In genomic region chr16:87822571-87822970, GRCh38 we compare ENCODE assay signal across 16 cellular contexts. TPM values are rescaled to one million over a fixed set of nuclear protein-coding genes. Genes with fewer than 3 reads are reported as not detected.
DNase-seq lines count a peak whose midpoint lies in the region; ATAC-seq, FAIRE-seq and TF ChIP-seq lines count a peak whose summit lies in the region.
"Had no signal": no experiment of that assay in that cellular context is flagged by ENCODE, and none has a peak within 500 bp of the region (broad histone marks: within the 10 kb centered on the region; RNA-seq: fewer than 3 reads in every experiment).

No MANE protein-coding gene starts in this region.

- H3K36me3 ChIP-seq in Karpas-422 (ENCODE audit: insufficient read depth, low read length) (no peaks in the 10 kb centered on the region; the same call in 1 of the 2 replicates), H1 (ENCODE audit: control insufficient read depth in 2 of 4, insufficient read depth in 4 of 4, low read length in 3 of 4) (no peaks in the 10 kb centered on the region), neural progenitor cell (no peaks in the 10 kb centered on the region)
- H3K36me3 ChIP-seq: ovary had no signal

- H3K4ac ChIP-seq in H1 (replicated peaks; ENCODE audit: insufficient read length, low read depth, low read length): no peak overlapping the region

- peak overlapping the region; percentile 19; the same call in 1 of the 2 replicates for H4K8ac ChIP-seq in H1 (ENCODE audit: extremely low read depth, insufficient read depth, low read length)

- H2BK12ac ChIP-seq in H1 (ENCODE audit: low read depth, low read length): peak overlapping the region; percentile 35; the same call in 1 of the 2 replicates

- no peak overlapping the region for H4K5ac ChIP-seq in H1 (ENCODE audit: insufficient read length, low read depth, low read length)

- H3K18ac ChIP-seq in H1 (ENCODE audit: extremely low read depth, low read length): peak overlapping the region; percentile 24; the same call in 1 of the 2 replicates

- TF ChIP-seq CTCF in H1 (IDR thresholded peaks at IDR 0.05; ENCODE audit: control extremely low read depth in 1 of 3, insufficient read depth in 1 of 3, low read depth in 1 of 3, low read length in 3 of 3) (no peak), neural progenitor cell (IDR thresholded peaks at IDR 0.05) (no peak)

- no peak overlapping the region for H3K23ac ChIP-seq in H1 (ENCODE audit: insufficient read length)

- H3K9me2 ChIP-seq in Karpas-422 (replicated peaks; ENCODE audit: insufficient read depth, low read length): no peaks in the 10 kb centered on the region

- H3K36me3 Mint-ChIP-seq in neural progenitor cell: no peaks in the 10 kb centered on the region
- no peaks in the 10 kb centered on the region for H3K36me3 Mint-ChIP-seq in natural killer cell treated with Interleukin-12 subunit alpha and Interleukin-12 subunit beta and Interleukin-15 and Interleukin-18, amount 100 ng/mL, for 72 hours

- WGBS in H1 (ENCODE audit: extremely low coverage in 1 of 2, insufficient coverage in 1 of 2, insufficient read length in 1 of 2, insufficient replicate concordance in 2 of 2, low coverage in 1 of 2, low lambda C conversion rate in 2 of 2, missing lambda C conversion rate in 1 of 2), 2 experiments: 68% methylated on average over 22 of the region's 22 CpGs; no CpG with 5 or more reads in 1 of the 2 experiments

- ATAC-seq in natural killer cell treated with Interleukin-12 subunit alpha and Interleukin-12 subunit beta and Interleukin-15 and Interleukin-18, amount 100 ng/mL, for 72 hours: no peak
- ATAC-seq: body of pancreas; stimulated activated naive CD8-positive, alpha-beta T cell treated with anti-CD3 and anti-CD28 coated beads, Interleukin-15, amount 100 ng/mL, for 72 hours had no signal

- H2AFZ ChIP-seq in Karpas-422 (ENCODE audit: low read length) (no peak overlapping the region), H1 (ENCODE audit: low read length) (no peak overlapping the region), neural progenitor cell (replicated peaks) (no peak overlapping the region)

- H3K4me1 Mint-ChIP-seq in neural progenitor cell: peaks cover 51% of the 10 kb centered on the region
- peaks cover 0 to 2% of the 10 kb centered on the region in 2 donors for H3K4me1 Mint-ChIP-seq in natural killer cell treated with Interleukin-12 subunit alpha and Interleukin-12 subunit beta and Interleukin-15 and Interleukin-18, amount 100 ng/mL, for 72 hours (ENCODE audit: low read depth in 2 of 2)

- no peak overlapping the region for H3K56ac ChIP-seq in H1 (replicated peaks; ENCODE audit: insufficient read length, low read depth, low read length)

- no peaks in the 10 kb centered on the region for H3K27me3 ChIP-seq in Karpas-422 (ENCODE audit: low read length)
- H3K27me3 ChIP-seq in H1 (replicated peaks in 1 of 4; ENCODE audit: control insufficient read depth in 3 of 4, extremely low read depth in 1 of 4, insufficient read depth in 3 of 4, low read length in 3 of 4): no peaks in the 10 kb centered on the region
- H3K27me3 ChIP-seq in neural progenitor cell: no peaks in the 10 kb centered on the region
- H3K27me3 ChIP-seq: body of pancreas, ovary had no signal

- no peak for FAIRE-seq in H1 (lab: Jason Lieb, UNC)
- FAIRE-seq: frontal cortex had no signal

- no peak overlapping the region for H3K14ac ChIP-seq in H1 (ENCODE audit: insufficient read length)

- DNase-seq in D341Med (ENCODE audit: low spot score) (peak; percentile 86), Karpas-422 (peak; percentile 44), H1 (ENCODE audit: low read depth in 1 of 2, low spot score in 2 of 2) (no peak), neural progenitor cell (ENCODE audit: low spot score) (peak; percentile 88), NCI-H345 (lab: John Stamatoyannopoulos, UW) (no peak), NCI-H146 treated with DMSO at 0.1 percent for 48 hours (lab: John Stamatoyannopoulos, UW; ENCODE audit: unreplicated experiment) (no peak), epidermal melanocyte (ENCODE audit: insufficient read length, low spot score) (no peak)
- DNase-seq in natural killer cell treated with Interleukin-12 subunit alpha and Interleukin-12 subunit beta and Interleukin-15 and Interleukin-18, amount 100 ng/mL, for 72 hours (ENCODE audit: low spot score): no peak
- DNase-seq: activated gamma-delta T cell treated with Interleukin-2 at 50 U/mL for 16 hours; body of pancreas; DND-41; NCI-H1048; NCI-H2171; ovary; stimulated activated naive CD8-positive, alpha-beta T cell treated with anti-CD3 and anti-CD28 coated beads, Interleukin-15, amount 100 ng/mL, for 72 hours had no signal

- H3K27ac ChIP-seq in Karpas-422 (ENCODE audit: low read length) (no peak overlapping the region), H1 (ENCODE audit: low read depth, low read length) (no peak overlapping the region), neural progenitor cell (no peak overlapping the region)
- H3K27ac ChIP-seq: body of pancreas, ovary had no signal

- no peak for TF ChIP-seq EP300 in H1 (IDR thresholded peaks at IDR 0.05; ENCODE audit: borderline replicate concordance in 1 of 2, low read depth in 2 of 2, low read length in 2 of 2)

- POLR2A ChIA-PET in H1 (lab: Charles Lee; ENCODE audit: partially characterized antibody): interaction anchor here (0.7 to 12.6 kb wide), 15 partner anchors 9 to 52 kb away, joined by 3 to 117 read pairs (median 3); partner anchors contain the start of gene SLC7A5

- H2BK5ac ChIP-seq in H1 (ENCODE audit: low read depth, low read length): peak overlapping the region; percentile 14; the same call in 1 of the 2 replicates

- H2BK20ac ChIP-seq in H1 (ENCODE audit: low read length): peak overlapping the region; percentile 98; the same call in 1 of the 2 replicates

- H3K27ac Mint-ChIP-seq in neural progenitor cell: peak overlapping the region; percentile 98
- peak overlapping the region in 1 of 2 donors; percentile 57 for H3K27ac Mint-ChIP-seq in natural killer cell treated with Interleukin-12 subunit alpha and Interleukin-12 subunit beta and Interleukin-15 and Interleukin-18, amount 100 ng/mL, for 72 hours

- H3K79me1 ChIP-seq in H1 (ENCODE audit: low read depth, low read length): no peaks in the 10 kb centered on the region

- H3K23me2 ChIP-seq in H1 (ENCODE audit: low read depth, low read length): no peaks in the 10 kb centered on the region

- H4K20me1 ChIP-seq in Karpas-422 (ENCODE audit: insufficient read depth, low read depth, low read length) (peaks cover 3% of the 10 kb centered on the region; the same call in 1 of the 2 replicates), H1 (replicated peaks in 1 of 2; ENCODE audit: control insufficient read depth in 1 of 2, insufficient read depth in 2 of 2, low read length in 2 of 2) (no peaks in the 10 kb centered on the region), neural progenitor cell (ENCODE audit: low read depth) (peaks cover 13% of the 10 kb centered on the region)

- peaks cover 11% of the 10 kb centered on the region for H3K27me3 Mint-ChIP-seq in neural progenitor cell (ENCODE audit: insufficient read depth, low read depth)
- no peaks in the 10 kb centered on the region for H3K27me3 Mint-ChIP-seq in natural killer cell treated with Interleukin-12 subunit alpha and Interleukin-12 subunit beta and Interleukin-15 and Interleukin-18, amount 100 ng/mL, for 72 hours
- H3K27me3 Mint-ChIP-seq: stimulated activated naive CD8-positive, alpha-beta T cell treated with anti-CD3 and anti-CD28 coated beads, Interleukin-15, amount 100 ng/mL, for 72 hours had no signal

- H2BK120ac ChIP-seq in H1 (replicated peaks; ENCODE audit: low read depth, low read length): no peak overlapping the region

- H2AK5ac ChIP-seq in H1 (ENCODE audit: low read depth, low read length): no peak overlapping the region

- H3K4me3 Mint-ChIP-seq in neural progenitor cell: peak overlapping the region; percentile 71
- H3K4me3 Mint-ChIP-seq in natural killer cell treated with Interleukin-12 subunit alpha and Interleukin-12 subunit beta and Interleukin-15 and Interleukin-18, amount 100 ng/mL, for 72 hours: no peak overlapping the region

- H3K9ac ChIP-seq in Karpas-422 (ENCODE audit: low read length) (no peak overlapping the region), H1 (replicated peaks in 1 of 4; ENCODE audit: extremely low read depth in 1 of 4, low read depth in 3 of 4, low read length in 3 of 4) (no peak overlapping the region), neural progenitor cell (no peak overlapping the region)

- H3K4me2 ChIP-seq in Karpas-422 (ENCODE audit: low read depth, low read length, poor library complexity, severe bottlenecking) (no peak overlapping the region), H1 (ENCODE audit: insufficient read depth in 1 of 2, low read depth in 2 of 2, low read length in 2 of 2) (peak overlapping the region; percentile 2 to 7; a peak in 1 of 4 replicates), neural progenitor cell (peak overlapping the region; percentile 64)

- peaks cover 9% of the 10 kb centered on the region; the same call in 1 of the 2 replicates for H3K9me3 ChIP-seq in Karpas-422 (ENCODE audit: low read length)
- no peaks in the 10 kb centered on the region for H3K9me3 ChIP-seq in H1 (ENCODE audit: insufficient read depth in 2 of 2, low read depth in 1 of 2, low read length in 1 of 2)
- H3K9me3 ChIP-seq in neural progenitor cell (ENCODE audit: low read depth): no peaks in the 10 kb centered on the region
- H3K9me3 ChIP-seq: ovary had no signal

- peaks cover 7% of the 10 kb centered on the region for H3K9me3 Mint-ChIP-seq in neural progenitor cell
- H3K9me3 Mint-ChIP-seq in natural killer cell treated with Interleukin-12 subunit alpha and Interleukin-12 subunit beta and Interleukin-15 and Interleukin-18, amount 100 ng/mL, for 72 hours: no peaks in the 10 kb centered on the region

- H3F3A ChIP-seq in neural progenitor cell (ENCODE audit: low read depth): peaks cover 28% of the 10 kb centered on the region

- no peak for TF ChIP-seq POLR2A in H1 (IDR thresholded peaks at IDR 0.05; ENCODE audit: control extremely low read depth in 1 of 2, low read depth in 2 of 2, low read length in 2 of 2)

- H3K4me1 ChIP-seq in Karpas-422 (ENCODE audit: low read length) (peaks cover 24% of the 10 kb centered on the region), H1 (replicated peaks in 1 of 4; ENCODE audit: control insufficient read depth in 3 of 4, insufficient read depth in 4 of 4, low read length in 3 of 4) (peaks cover 15 to 53% (median 41%) of the 10 kb centered on the region in 4 experiments), neural progenitor cell (peaks cover 61% of the 10 kb centered on the region)
- H3K4me1 ChIP-seq: body of pancreas had no signal

- H3K79me2 ChIP-seq in Karpas-422 (ENCODE audit: low read length) (no peaks in the 10 kb centered on the region), H1 (ENCODE audit: control insufficient read depth in 1 of 2, insufficient read depth in 2 of 2, low read length in 2 of 2) (no peaks in the 10 kb centered on the region), neural progenitor cell (ENCODE audit: low read depth) (no peaks in the 10 kb centered on the region)

- peak overlapping the region; percentile 16 for H4K91ac ChIP-seq in H1 (replicated peaks; ENCODE audit: insufficient read length, low read length)

- H3K4me3 ChIP-seq in Karpas-422 (ENCODE audit: low read length) (no peak overlapping the region), H1 (ENCODE audit: extremely low read depth in 1 of 4, insufficient read depth in 2 of 4, low read depth in 3 of 4, low read length in 4 of 4) (no peak overlapping the region; a peak in 1 of 8 replicates), neural progenitor cell (peak overlapping the region; percentile 16)
- H3K4me3 ChIP-seq: body of pancreas, ovary had no signal

- no peak overlapping the region for H2BK15ac ChIP-seq in H1 (ENCODE audit: low read length)

- TF ChIP-seq RAD21 in H1 (IDR thresholded peaks at IDR 0.05 in 1 of 2, conservative IDR thresholded peaks at IDR 0.05 in 1 of 2; ENCODE audit: low read depth in 2 of 2, low read length in 2 of 2): no peak

- CTCF ChIA-PET in H1 (lab: Charles Lee; ENCODE audit: partially characterized antibody): interaction anchor here (0.6 to 8.9 kb wide), 8 partner anchors 10 to 52 kb away, joined by 3 to 74 read pairs (median 5); no protein-coding TSS in a partner anchor

RNA-seq across cellular contexts. Expression of gene SLC7A5, which starts 46.7 kb away (rescaled TPM):
- 163 and 177 TPM in 2 replicates for total RNA-seq in Karpas-422 (2014; rRNA removed; shearing (Covaris generic); ENCODE audit: low replicate concordance)
- total RNA-seq in H1 (2021; fragmentation: NEBNext Ultra II Directional; extraction: Animal tissue kit (Norgen Biotek cat#: 25700)): 327 and 341 TPM in 2 replicates
- polyA plus RNA-seq in H1 (2011; rRNA removed): 68.2 and 161 TPM in 2 replicates
- polyA plus RNA-seq in H1 (2011; cell fraction: cytosol; rRNA removed): 65.1 TPM
- polyA plus RNA-seq in H1 (2011; cell fraction: nucleus; rRNA removed): 122 TPM
- polyA plus RNA-seq in H1 (2012, experiment 1 of 2): 126 to 176 TPM (median 151 TPM) in 4 replicates
- polyA plus RNA-seq in H1 (2012, experiment 2 of 2): 202 TPM
- polyA plus RNA-seq in H1 (2013, experiment 1 of 2): 316 TPM
- 381 TPM for polyA plus RNA-seq in H1 (2013, experiment 2 of 2)
- polyA minus RNA-seq in H1 (2011; rRNA and poly(A)+ RNA removed): 34.4 and 63.7 TPM in 2 replicates
- polyA minus RNA-seq in H1 (2011; cell fraction: cytosol; rRNA and poly(A)+ RNA removed): 84.2 TPM
- polyA minus RNA-seq in H1 (2011; cell fraction: nucleus; rRNA and poly(A)+ RNA removed): 42.4 TPM
- total RNA-seq in neural progenitor cell (ENCODE audit: low replicate concordance): 2.8 and 8.8 TPM in 2 replicates
- total RNA-seq in natural killer cell treated with Interleukin-12 subunit alpha and Interleukin-12 subunit beta and Interleukin-15 and Interleukin-18, amount 100 ng/mL, for 72 hours: 100 to 1,000 TPM; 142 to 348 TPM

RNA-seq across cellular contexts. Expression of gene KLHDC4, which starts 56.8 kb away (rescaled TPM):
- total RNA-seq in Karpas-422 (2014; rRNA removed; shearing (Covaris generic); ENCODE audit: low replicate concordance): 21.1 and 30.1 TPM in 2 replicates
- 55.6 and 63.9 TPM in 2 replicates for total RNA-seq in H1 (2021; fragmentation: NEBNext Ultra II Directional; extraction: Animal tissue kit (Norgen Biotek cat#: 25700))
- polyA plus RNA-seq in H1 (2011; rRNA removed): 23.7 and 39.0 TPM in 2 replicates
- 37.2 TPM for polyA plus RNA-seq in H1 (2011; cell fraction: cytosol; rRNA removed)
- 86.9 TPM for polyA plus RNA-seq in H1 (2011; cell fraction: nucleus; rRNA removed)
- polyA plus RNA-seq in H1 (2012, experiment 1 of 2): 36.8 to 50.9 TPM (median 49.8 TPM) in 4 replicates
- polyA plus RNA-seq in H1 (2012, experiment 2 of 2): 28.4 TPM
- polyA plus RNA-seq in H1 (2013, experiment 1 of 2): 29.3 TPM
- polyA plus RNA-seq in H1 (2013, experiment 2 of 2): 27.4 TPM
- 26.5 and 30.9 TPM in 2 replicates for polyA minus RNA-seq in H1 (2011; rRNA and poly(A)+ RNA removed)
- 18.6 TPM for polyA minus RNA-seq in H1 (2011; cell fraction: cytosol; rRNA and poly(A)+ RNA removed)
- polyA minus RNA-seq in H1 (2011; cell fraction: nucleus; rRNA and poly(A)+ RNA removed): 57.3 TPM
- total RNA-seq in neural progenitor cell (ENCODE audit: low replicate concordance): 19.2 and 30.5 TPM in 2 replicates
- 100 to 1,000 TPM in 1 of 2 donors, 10 to 100 TPM in 1; 71.0 to 188 TPM for total RNA-seq in natural killer cell treated with Interleukin-12 subunit alpha and Interleukin-12 subunit beta and Interleukin-15 and Interleukin-18, amount 100 ng/mL, for 72 hours

Comparison
In these comparisons a context has a peak if more than half of its experiments do, and no peak if none do; other contexts are left out.
1. DNase-seq: peak in D341Med (single experiment), Karpas-422 (single experiment) and neural progenitor cell (single experiment); none in H1 (0 of 2), NCI-H345 (single experiment), natural killer cell treated with Interleukin-12 subunit alpha and Interleukin-12 subunit beta and Interleukin-15 and Interleukin-18, amount 100 ng/mL, for 72 hours (single experiment), NCI-H146 treated with DMSO at 0.1 percent for 48 hours (single experiment) and epidermal melanocyte (single experiment).
2. RNA of gene SLC7A5, which starts 46.7 kb away (total RNA-seq): 142 to 348 TPM in natural killer cell treated with Interleukin-12 subunit alpha and Interleukin-12 subunit beta and Interleukin-15 and Interleukin-18, amount 100 ng/mL, for 72 hours, 327 to 341 TPM in H1 and 163 to 177 TPM in Karpas-422; 2.8 to 8.8 TPM in neural progenitor cell; every median in the first group is over 10 times any median in the second.